22 cellular contexts compared by ENCODE assay signal in genomic region chr13:44857736-44858135, GRCh38.
DNase-seq lines count a peak whose midpoint lies in the region; ATAC-seq, FAIRE-seq and TF ChIP-seq lines count a peak whose summit lies in the region.
"Had no signal": no experiment of that assay in that cellular context is flagged by ENCODE, and none has a peak within 500 bp of the region (broad histone marks: within the 10 kb centered on the region; RNA-seq: fewer than 3 reads in every experiment).

No MANE protein-coding gene starts in this region.

- peak; percentile 17 for FAIRE-seq in islet of Langerhans (lab: Jason Lieb, UNC)
- FAIRE-seq: GM12878, GM18507, H54 had no signal

- H3F3A ChIP-seq in smooth muscle cell (ENCODE audit: low read depth): no peaks in the 10 kb centered on the region

- H3K9ac ChIP-seq in skeletal muscle tissue (ENCODE audit: low read depth in 1 of 3, low read length in 3 of 3): no peak overlapping the region
- no peak overlapping the region for H3K9ac ChIP-seq in smooth muscle cell (ENCODE audit: low read depth)
- H3K9ac ChIP-seq: BLaER1 had no signal

- no peak for TF ChIP-seq CTCF in right atrium auricular region (IDR thresholded peaks at IDR 0.05)
- TF ChIP-seq CTCF in prostate gland (IDR thresholded peaks at IDR 0.05): no peak
- TF ChIP-seq CTCF in smooth muscle cell (IDR thresholded peaks at IDR 0.05; ENCODE audit: borderline replicate concordance, insufficient read depth, poor library complexity, severe bottlenecking): no peak

- H3K4me1 ChIP-seq in right atrium auricular region (peaks cover 0 to 15% of the 10 kb centered on the region in 2 donors), prostate gland (replicated peaks) (peaks cover 3% of the 10 kb centered on the region), skeletal muscle tissue (ENCODE audit: control insufficient read depth in 3 of 3, insufficient read depth in 3 of 3, low read length in 3 of 3) (peaks cover 12 to 16% (median 14%) of the 10 kb centered on the region in 3 donors), smooth muscle cell (ENCODE audit: low read depth) (no peaks in the 10 kb centered on the region)
- H3K4me1 ChIP-seq: BLaER1 had no signal

- intact Hi-C loops in left cardiac atrium (cut with DNase I): no loop called here
- intact Hi-C loops in prostate gland (cut with DNase I): loop anchor here (10.0 kb wide), 1 partner anchor 47 kb away; no protein-coding TSS in a partner anchor

- TF ChIP-seq POLR2A in prostate gland (IDR thresholded peaks at IDR 0.05): no peak

- peak; percentile 38 for DNase-seq in right atrium auricular region (ENCODE audit: low spot score)
- no peak for DNase-seq in left cardiac atrium
- no peak for DNase-seq in prostate gland (ENCODE audit: low spot score)
- DNase-seq in smooth muscle cell (lab: John Stamatoyannopoulos, UW; ENCODE audit: unreplicated experiment): no peak
- DNase-seq in DMS114 treated with DMSO at 0.1 percent for 48 hours (lab: John Stamatoyannopoulos, UW; ENCODE audit: unreplicated experiment): no peak
- DNase-seq: Caco-2; CD4-positive, CD25-positive, alpha-beta regulatory T cell; CD8-positive, alpha-beta T cell; DMS79; EL; GDM1; GOT3; HFFc6 had no signal

- ATAC-seq in left cardiac atrium (no peak), HG03571 (IDR thresholded peaks at IDR 0.05; ENCODE audit: unreplicated experiment) (no peak)
- ATAC-seq: CD8-positive, alpha-beta T cell had no signal

- no peaks in the 10 kb centered on the region for H3K27me3 ChIP-seq in right atrium auricular region
- H3K27me3 ChIP-seq in prostate gland (replicated peaks; ENCODE audit: insufficient read depth): no peaks in the 10 kb centered on the region
- no peaks in the 10 kb centered on the region for H3K27me3 ChIP-seq in skeletal muscle tissue (ENCODE audit: control insufficient read depth in 3 of 3, insufficient read depth in 3 of 3, low read length in 3 of 3)
- H3K27me3 ChIP-seq in smooth muscle cell (ENCODE audit: low read depth): no peaks in the 10 kb centered on the region
- H3K27me3 ChIP-seq: BLaER1 had no signal

- no peaks in the 10 kb centered on the region for H3K9me3 ChIP-seq in right atrium auricular region
- no peaks in the 10 kb centered on the region for H3K9me3 ChIP-seq in prostate gland
- no peaks in the 10 kb centered on the region for H3K9me3 ChIP-seq in skeletal muscle tissue (ENCODE audit: control insufficient read depth in 3 of 3, low read length in 3 of 3)
- H3K9me3 ChIP-seq in smooth muscle cell (replicated peaks; ENCODE audit: low read depth): no peaks in the 10 kb centered on the region
- H3K9me3 ChIP-seq: BLaER1, Caco-2, HAP-1 had no signal

- no peak overlapping the region for H3K4me3 ChIP-seq in right atrium auricular region
- no peak overlapping the region for H3K4me3 ChIP-seq in prostate gland
- no peak overlapping the region for H3K4me3 ChIP-seq in skeletal muscle tissue (ENCODE audit: low read length in 3 of 3)
- no peak overlapping the region for H3K4me3 ChIP-seq in smooth muscle cell
- H3K4me3 ChIP-seq: BLaER1, GM12878, HAP-1 had no signal

- H3K27ac ChIP-seq in right atrium auricular region: peak overlapping the region; percentile 67 to 93
- H3K27ac ChIP-seq in prostate gland: peak overlapping the region; percentile 49 to 85
- H3K27ac ChIP-seq in skeletal muscle tissue (ENCODE audit: low read depth, low read length): peak overlapping the region; percentile 32
- no peak overlapping the region for H3K27ac ChIP-seq in smooth muscle cell (ENCODE audit: low read depth)
- H3K27ac ChIP-seq: BLaER1, C4-2B had no signal

- 89% methylated on average over 8 of the region's 8 CpGs for WGBS in prostate gland
- 91% methylated on average over 8 of the region's 8 CpGs for WGBS in smooth muscle cell (ENCODE audit: low lambda C conversion rate)

- no peak overlapping the region for H3K4me2 ChIP-seq in smooth muscle cell
- H3K4me2 ChIP-seq: BLaER1 had no signal

- H3K79me2 ChIP-seq in smooth muscle cell (ENCODE audit: low read depth): no peaks in the 10 kb centered on the region

- H4K20me1 ChIP-seq in smooth muscle cell (ENCODE audit: low read depth): no peaks in the 10 kb centered on the region
- H4K20me1 ChIP-seq: BLaER1 had no signal

- H2AFZ ChIP-seq in smooth muscle cell (ENCODE audit: low read depth): no peak overlapping the region

- H3K36me3 ChIP-seq in right atrium auricular region: no peaks in the 10 kb centered on the region
- no peaks in the 10 kb centered on the region for H3K36me3 ChIP-seq in prostate gland
- no peaks in the 10 kb centered on the region for H3K36me3 ChIP-seq in skeletal muscle tissue (ENCODE audit: control insufficient read depth in 3 of 3, insufficient read depth in 3 of 3, low read length in 3 of 3)
- H3K36me3 ChIP-seq in smooth muscle cell (ENCODE audit: low read depth): no peaks in the 10 kb centered on the region
- H3K36me3 ChIP-seq: BLaER1, HAP-1 had no signal
